8 cellular contexts compared by ENCODE assay signal in the genomic region with DNA sequence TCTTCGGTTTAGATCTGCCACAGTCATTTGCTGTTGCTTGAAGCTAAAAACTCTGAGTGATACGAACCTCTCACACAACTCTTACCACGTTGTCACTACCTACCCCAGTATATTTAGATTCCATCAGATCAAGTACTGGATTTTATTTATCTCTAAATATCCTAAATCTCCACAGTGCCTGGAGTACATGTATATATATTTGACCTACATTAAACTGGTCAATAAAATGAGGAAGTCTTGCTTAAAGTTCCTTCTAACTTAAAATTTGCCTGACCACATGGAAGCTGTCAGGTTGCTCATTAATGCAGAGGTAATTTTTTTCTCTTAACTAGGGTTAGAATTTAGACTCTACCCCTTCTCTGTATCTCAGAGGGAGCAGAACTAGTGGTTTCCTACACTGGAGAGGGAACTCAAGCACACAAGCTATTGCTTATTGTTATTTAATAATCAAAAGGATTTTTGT. TPM values are rescaled to one million over a fixed set of nuclear protein-coding genes. Genes with fewer than 3 reads are reported as not detected.
A peak's percentile ranks its signal among the peaks of the same experiment; 100 is the strongest.
DNase-seq lines count a peak whose midpoint lies in the region; ATAC-seq and TF ChIP-seq lines count a peak whose summit lies in the region.

No MANE protein-coding gene starts in this region.

- H3K27ac ChIP-seq in right atrium auricular region (peak overlapping the region; percentile 53 to 74), esophagus squamous epithelium (peak overlapping the region; percentile 31 to 81 (median 67)), foreskin keratinocyte (no peak overlapping the region)

- 53 to 68% methylated on average over 3 of the region's 3 CpGs for WGBS in esophagus squamous epithelium, 2 donors

- H3K4me1 ChIP-seq in right atrium auricular region (no peaks in the 10 kb centered on the region), esophagus squamous epithelium (peaks cover 5 to 40% (median 8%) of the 10 kb centered on the region in 3 donors), foreskin keratinocyte (peaks cover 19% of the 10 kb centered on the region)

- no peak for DNase-seq in right atrium auricular region (ENCODE audit: low spot score)
- DNase-seq in cardiac septum (ENCODE audit: low spot score): no peak
- DNase-seq in esophagus squamous epithelium (lab: John Stamatoyannopoulos, UW): no peak
- DNase-seq in hypothalamus (lab: John Stamatoyannopoulos, UW): no peak
- no peak for DNase-seq in SHP77 (lab: John Stamatoyannopoulos, UW)
- no peak for DNase-seq in activated effector memory CD4-positive, alpha-beta T cell treated with Interleukin-2 at 50 U/mL for 16 hours
- no peak for DNase-seq in foreskin keratinocyte

- H3K9me3 ChIP-seq in right atrium auricular region: no peaks in the 10 kb centered on the region
- H3K9me3 ChIP-seq in esophagus squamous epithelium: no peaks in the 10 kb centered on the region

- no peak for TF ChIP-seq POLR2A in esophagus squamous epithelium (IDR thresholded peaks at IDR 0.05)

- intact Hi-C loops in cardiac septum (cut with DNase I): no loop called here
- intact Hi-C loops in esophagus squamous epithelium (cut with DNase I): no loop called here

- no peaks in the 10 kb centered on the region for H3K27me3 ChIP-seq in right atrium auricular region
- no peaks in the 10 kb centered on the region for H3K27me3 ChIP-seq in esophagus squamous epithelium
- H3K27me3 ChIP-seq in foreskin keratinocyte: no peaks in the 10 kb centered on the region

- peak; percentile 3 for ATAC-seq in HG03575 (IDR thresholded peaks at IDR 0.05; ENCODE audit: extremely low read depth, insufficient number of reproducible peaks, low FRiP score, unreplicated experiment)
- ATAC-seq in foreskin keratinocyte: no peak

- H3K36me3 ChIP-seq in right atrium auricular region: no peaks in the 10 kb centered on the region
- H3K36me3 ChIP-seq in esophagus squamous epithelium: no peaks in the 10 kb centered on the region

- TF ChIP-seq CTCF in right atrium auricular region (IDR thresholded peaks at IDR 0.05): no peak
- TF ChIP-seq CTCF in esophagus squamous epithelium (IDR thresholded peaks at IDR 0.05): no peak
- TF ChIP-seq CTCF in foreskin keratinocyte (conservative IDR thresholded peaks at IDR 0.05): no peak

- H3K4me3 ChIP-seq in right atrium auricular region (no peak overlapping the region), esophagus squamous epithelium (no peak overlapping the region)

RNA-seq across cellular contexts. Expression of a gene that starts 3.1 kb away (rescaled TPM):
- total RNA-seq in right atrium auricular region (under 1 TPM in 1 of 2 donors, not detected in 1; 0.26 TPM), cardiac septum (0.13 TPM), esophagus squamous epithelium (10 to 100 TPM; 17.4 to 32.8 (median 23.2) TPM), foreskin keratinocyte (7.9 and 15.2 TPM in 2 replicates)
- polyA plus RNA-seq in foreskin keratinocyte: 0.91 and 1.8 TPM in 2 replicates
